Comparison of ENCODE assay signal across 8 cellular contexts in genomic region chr1:224356685-224357625, GRCh38. TPM values are rescaled to one million over a fixed set of nuclear protein-coding genes. Genes with fewer than 3 reads are reported as not detected.
DNase-seq lines count a peak whose midpoint lies in the region; ATAC-seq and TF ChIP-seq lines count a peak whose summit lies in the region.

Gene CNIH4 (plus strand): TSS chr1:224356879. CDS start chr1:224356925, 46 bp downstream.

- DNase-seq in NCI-H774 (lab: John Stamatoyannopoulos, UW) (peak; percentile 94), dorsolateral prefrontal cortex (peak; percentile 75 to 95 (median 92))
- peak; percentile 88 to 92 for DNase-seq in activated CD4-positive, alpha-beta T cell treated with anti-CD3 and anti-CD28 coated beads, Interleukin-2, amount 50 U/mL, for 48 hours
- peak; percentile 91 for DNase-seq in stimulated activated CD4-positive, alpha-beta T cell treated with anti-CD3 and anti-CD28 coated beads, Interleukin-4, amount 100 ng/mL, for 24 hours

- no peaks in the 10 kb centered on the region for H3K9me3 ChIP-seq in liver (ENCODE audit: control insufficient read depth in 4 of 4, low read length in 3 of 4)

- peak in 1 of 2 donors; percentile 7 for TF ChIP-seq RAD21 in liver (IDR thresholded peaks at IDR 0.05)

- no peaks in the 10 kb centered on the region for H3K27me3 ChIP-seq in dorsolateral prefrontal cortex
- no peaks in the 10 kb centered on the region for H3K27me3 ChIP-seq in liver (ENCODE audit: control insufficient read depth in 4 of 4, insufficient read depth in 4 of 4, low read length in 3 of 4)

- peak within 1 kb of the TSS; percentile 41 to 53 for H3K9ac ChIP-seq in liver (ENCODE audit: low read depth in 1 of 2, low read length in 2 of 2)

- peak within 1 kb of the TSS; percentile 88 for H3K27ac ChIP-seq in C4-2B
- H3K27ac ChIP-seq in dorsolateral prefrontal cortex = peak within 1 kb of the TSS in 57 of 59 donors; percentile 16 to 95 (median 85)
- peak within 1 kb of the TSS; percentile 55 to 87 for H3K27ac ChIP-seq in liver (ENCODE audit: low read depth in 1 of 2, low read length in 2 of 2)

- WGBS in liver = under 1% methylated on average over 78 of the region's 78 CpGs

- no peaks in the 10 kb centered on the region for H3K36me3 ChIP-seq in liver (ENCODE audit: control insufficient read depth in 4 of 4, insufficient read depth in 3 of 4, low read depth in 1 of 4, low read length in 3 of 4)

- ATAC-seq in GM19395 (IDR thresholded peaks at IDR 0.05; ENCODE audit: unreplicated experiment) (peak; percentile 99), HG03565 (IDR thresholded peaks at IDR 0.05; ENCODE audit: unreplicated experiment) (peak; percentile 96)

- H3K4me1 ChIP-seq in liver (ENCODE audit: control insufficient read depth in 4 of 4, insufficient read depth in 4 of 4, low read length in 3 of 4) = peaks cover 0 to 10% (median 4%) of the 10 kb centered on the region in 4 donors

- TF ChIP-seq CTCF in C4-2B (conservative IDR thresholded peaks at IDR 0.05) (no peak; the same call in 1 of the 2 replicates), dorsolateral prefrontal cortex (IDR thresholded peaks at IDR 0.05 in 54 of 56, conservative IDR thresholded peaks at IDR 0.05 in 2 of 56; ENCODE audit: low read depth in 1 of 56, partially characterized antibody in 56 of 56) (peak in 25 of 56 donors; percentile 11 to 56 (median 26)), liver (IDR thresholded peaks at IDR 0.05; ENCODE audit: low read depth, low read length, missing input control) (no peak)

- intact Hi-C loops in dorsolateral prefrontal cortex (cut with DNase I) = loop anchor here (2.0 to 5.0 kb wide), 2 partner anchors 76 to 100 kb away; no protein-coding TSS in a partner anchor

- H3K4me3 ChIP-seq in dorsolateral prefrontal cortex (peak within 1 kb of the TSS; percentile 61 to 98 (median 91)), liver (ENCODE audit: low read depth in 1 of 3, low read length in 3 of 3) (peak within 1 kb of the TSS; percentile 76 to 96 (median 95))

TF ChIP-seq in liver, 16 proteins besides CTCF, POLR2A, EP300 and RAD21:
- TF ChIP-seq HNF4A (conservative IDR thresholded peaks at IDR 0.05) (no peak), JUND (IDR thresholded peaks at IDR 0.05) (peak in 1 of 2 donors; percentile 10), ATF3 (IDR thresholded peaks at IDR 0.05) (no peak), ZBTB33 (IDR thresholded peaks at IDR 0.05) (peak; percentile 28), REST (IDR thresholded peaks at IDR 0.05) (no peak), NR2F2 (IDR thresholded peaks at IDR 0.05) (no peak), SP1 (IDR thresholded peaks at IDR 0.05) (peak; percentile 23), YY1 (IDR thresholded peaks at IDR 0.05) (peak; percentile 85), GABPA (IDR thresholded peaks at IDR 0.05 in 1 of 2, conservative IDR thresholded peaks at IDR 0.05 in 1 of 2) (peak in 1 of 2 donors; percentile 51)

RNA-seq across cellular contexts. Expression of gene CNIH4, which starts in this region (rescaled TPM):
- total RNA-seq in dorsolateral prefrontal cortex (10 to 100 TPM; 20.5 to 44.8 (median 32.7) TPM), liver (10 to 100 TPM; 11.9 to 22.2 TPM)
- polyA plus RNA-seq in liver = 10 to 100 TPM; 36.1 to 40.2 TPM

Comparison
In these comparisons a context has a peak if more than half of its experiments do, and no peak if none do; other contexts are left out.
1. Peak in every context shown above with its lines: DNase-seq, ATAC-seq, H3K4me3 ChIP-seq and H3K27ac ChIP-seq.